In genomic region chr5:141878771-141879759, GRCh38 we compare ENCODE assay signal across 8 cellular contexts. TPM values are rescaled to one million over a fixed set of nuclear protein-coding genes. Genes with fewer than 3 reads are reported as not detected.
DNase-seq lines count a peak whose midpoint lies in the region; ATAC-seq and TF ChIP-seq lines count a peak whose summit lies in the region.

No MANE protein-coding gene starts in this region.

- H3K9me3 ChIP-seq in right atrium auricular region (no peaks in the 10 kb centered on the region), prostate gland (no peaks in the 10 kb centered on the region)

- H3K9me3 Mint-ChIP-seq in T-helper 1 cell treated with Interleukin-12 subunit alpha and Interleukin-12 subunit beta and Interleukin-4 antibody, amounts not matched to agents 30 μg/mL and 1 μg/mL, for 36 hours: no peaks in the 10 kb centered on the region

- intact Hi-C loops in prostate gland (cut with DNase I): loop anchor here (2.0 to 5.0 kb wide), 3 partner anchors 83 to 186 kb away; no protein-coding TSS in a partner anchor

- DNase-seq in NCI-H146 (lab: John Stamatoyannopoulos, UW) (peak; percentile 81), right atrium auricular region (ENCODE audit: low spot score) (peak; percentile 83), prostate gland (ENCODE audit: low spot score) (peak; percentile 96), ureter (ENCODE audit: low spot score) (peak; percentile 96)

- peaks cover 2% of the 10 kb centered on the region for H3K36me3 Mint-ChIP-seq in T-helper 1 cell treated with Interleukin-12 subunit alpha and Interleukin-12 subunit beta and Interleukin-4 antibody, amounts not matched to agents 30 μg/mL and 1 μg/mL, for 36 hours (ENCODE audit: low read depth)

- H3K27me3 ChIP-seq in right atrium auricular region: peaks cover 16 to 27% of the 10 kb centered on the region in 2 donors
- H3K27me3 ChIP-seq in prostate gland (replicated peaks; ENCODE audit: insufficient read depth): peaks cover 8% of the 10 kb centered on the region

- peaks cover 24% of the 10 kb centered on the region for H3K4me1 Mint-ChIP-seq in T-helper 1 cell treated with Interleukin-12 subunit alpha and Interleukin-12 subunit beta and Interleukin-4 antibody, amounts not matched to agents 30 μg/mL and 1 μg/mL, for 36 hours (ENCODE audit: low read depth)

- no peaks in the 10 kb centered on the region for H3K36me3 ChIP-seq in right atrium auricular region
- no peaks in the 10 kb centered on the region for H3K36me3 ChIP-seq in prostate gland

- peak overlapping the region; percentile 76 for H3K4me3 Mint-ChIP-seq in T-helper 1 cell treated with Interleukin-12 subunit alpha and Interleukin-12 subunit beta and Interleukin-4 antibody, amounts not matched to agents 30 μg/mL and 1 μg/mL, for 36 hours

- under 1% methylated on average over 41 of the region's 41 CpGs for WGBS in prostate gland

- TF ChIP-seq CTCF in GM12874 (IDR thresholded peaks at IDR 0.05; ENCODE audit: insufficient read depth, low read depth, low read length) (peak; percentile 96), right atrium auricular region (IDR thresholded peaks at IDR 0.05) (peak; percentile 96 to 98), prostate gland (IDR thresholded peaks at IDR 0.05) (peak; percentile 93 to 99 (median 98))

- peak; percentile 89 for ATAC-seq in HG02840 (IDR thresholded peaks at IDR 0.05; ENCODE audit: low FRiP score, unreplicated experiment)

- H3K4me1 ChIP-seq in right atrium auricular region (peaks cover 0 to 73% of the 10 kb centered on the region in 2 donors), prostate gland (replicated peaks) (peaks cover 3% of the 10 kb centered on the region)

- H3K27ac Mint-ChIP-seq in T-helper 1 cell treated with Interleukin-12 subunit alpha and Interleukin-12 subunit beta and Interleukin-4 antibody, amounts not matched to agents 30 μg/mL and 1 μg/mL, for 36 hours: peak overlapping the region; percentile 47

- H3K4me3 ChIP-seq in right atrium auricular region (peak overlapping the region; percentile 60 to 77), prostate gland (peak overlapping the region; percentile 78 to 88)

- H3K27ac ChIP-seq in angular gyrus (ENCODE audit: low read depth, low read length) (peak overlapping the region; percentile 98), right atrium auricular region (peak overlapping the region; percentile 62 to 78), prostate gland (peak overlapping the region; percentile 86 to 95)

- TF ChIP-seq POLR2A in prostate gland (IDR thresholded peaks at IDR 0.05): peak; percentile 22

- peaks cover 84% of the 10 kb centered on the region for H3K27me3 Mint-ChIP-seq in T-helper 1 cell treated with Interleukin-12 subunit alpha and Interleukin-12 subunit beta and Interleukin-4 antibody, amounts not matched to agents 30 μg/mL and 1 μg/mL, for 36 hours (ENCODE audit: low read depth)

RNA-seq across cellular contexts. Expression of gene PCDH1, which starts 0.9 kb away (rescaled TPM):
- total RNA-seq in right atrium auricular region: 10 to 100 TPM; 22.1 to 25.3 TPM
- 10 to 100 TPM; 49.2 to 81.1 TPM for total RNA-seq in prostate gland
- total RNA-seq in ureter: 127 TPM

RNA-seq across cellular contexts. Expression of gene DELE1, which starts 44.6 kb away (rescaled TPM):
- 10 to 100 TPM; 49.5 to 89.1 TPM for total RNA-seq in right atrium auricular region
- 10 to 100 TPM; 66.7 to 98.1 TPM for total RNA-seq in prostate gland
- 109 TPM for total RNA-seq in ureter

Comparison
In these comparisons a context has a peak if more than half of its experiments do, and no peak if none do; other contexts are left out.
1. Peak in every context shown above with its lines: DNase-seq, ATAC-seq, H3K4me3 ChIP-seq and H3K27ac ChIP-seq.